8 cellular contexts compared by ENCODE assay signal in genomic region chr10:50325449-50326188, GRCh38.
DNase-seq lines count a peak whose midpoint lies in the region; ATAC-seq lines count a peak whose summit lies in the region.

No MANE protein-coding gene starts in this region.

- H3K4me1 ChIP-seq in esophagus (ENCODE audit: control insufficient read depth in 2 of 2, insufficient read depth in 2 of 2, low read length in 1 of 2) = peaks cover 0 to 3% of the 10 kb centered on the region in 2 donors

- peak; percentile 98 for DNase-seq in OCI-M1 (lab: John Stamatoyannopoulos, UW)
- peak; percentile 24 for DNase-seq in pons (ENCODE audit: low spot score)
- no peak for DNase-seq in NCI-H2171 (lab: John Stamatoyannopoulos, UW)
- DNase-seq in DMS53 treated with DMSO at 0.1 percent for 48 hours (lab: John Stamatoyannopoulos, UW; ENCODE audit: unreplicated experiment) = no peak
- no peak for DNase-seq in left lobe of liver (ENCODE audit: low spot score)

- no peaks in the 10 kb centered on the region for H3K9me3 ChIP-seq in esophagus (ENCODE audit: control insufficient read depth in 2 of 2, insufficient read depth in 1 of 2, low read depth in 1 of 2, low read length in 1 of 2)

- no peaks in the 10 kb centered on the region for H3K27me3 ChIP-seq in esophagus (ENCODE audit: control insufficient read depth in 1 of 2, insufficient read depth in 2 of 2, low read length in 2 of 2)

- peak overlapping the region; percentile 74 to 81 for H3K27ac ChIP-seq in esophagus (ENCODE audit: low read depth in 2 of 2, low read length in 1 of 2)

- H3K36me3 ChIP-seq in esophagus (ENCODE audit: control insufficient read depth in 2 of 2, insufficient read depth in 2 of 2, low read length in 1 of 2) = no peaks in the 10 kb centered on the region

- H3K4me3 ChIP-seq in esophagus (ENCODE audit: low read depth in 1 of 2, low read length in 2 of 2) = no peak overlapping the region

- 31 to 44% methylated on average over 6 of the region's 6 CpGs for WGBS in esophagus, 2 donors

- ATAC-seq in GM18511 (IDR thresholded peaks at IDR 0.05; ENCODE audit: unreplicated experiment) = peak; percentile 61
- ATAC-seq in HG02642 (IDR thresholded peaks at IDR 0.05; ENCODE audit: poor library complexity, unreplicated experiment) = peak; percentile 74
- no peak for ATAC-seq in left lobe of liver

Comparison
In these comparisons a context has a peak if more than half of its experiments do, and no peak if none do; other contexts are left out.
1. DNase-seq: peak in OCI-M1 (single experiment) and pons (single experiment); none in NCI-H2171 (single experiment), DMS53 treated with DMSO at 0.1 percent for 48 hours (single experiment) and left lobe of liver (single experiment).